In genomic region chr19:41910240-41910991, GRCh38 we compare ENCODE assay signal across 1 cellular context.
TF ChIP-seq lines count a peak whose summit lies in the region.

No MANE protein-coding gene starts in this region.

TF ChIP-seq in H1, 55 proteins besides CTCF, POLR2A, EP300 and RAD21:
- TF ChIP-seq ATF2 (IDR thresholded peaks at IDR 0.05; ENCODE audit: low read length) (no peak), POLR2AphosphoS5 (IDR thresholded peaks at IDR 0.05; ENCODE audit: low read depth, low read length) (0 out of 2 replicates have a peak, but pooled peaks have one; percentile 12)
